ENCODE assay signal across 18 cellular contexts in the genomic region with DNA sequence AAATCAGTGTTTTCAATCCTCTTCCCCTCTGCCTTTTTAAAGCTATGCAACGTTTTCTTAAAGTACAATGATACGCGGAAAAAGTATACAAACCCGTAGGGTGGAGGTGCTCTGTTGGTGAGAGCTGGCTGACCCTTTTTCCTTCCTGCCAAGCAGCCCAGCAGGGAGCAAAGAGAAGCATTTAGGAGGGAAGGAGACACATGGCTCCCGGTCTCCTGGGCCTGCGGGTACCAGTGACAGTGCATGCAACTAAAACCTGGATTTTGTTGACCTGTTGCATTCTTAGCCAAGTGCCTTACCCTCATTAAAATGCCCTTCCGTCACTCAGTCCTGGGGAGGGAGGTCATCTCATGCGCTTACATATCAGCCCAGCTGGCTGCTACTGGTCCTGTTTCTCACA.
DNase-seq lines count a peak whose midpoint lies in the region; ATAC-seq, FAIRE-seq and TF ChIP-seq lines count a peak whose summit lies in the region.
"Had no signal": no experiment of that assay in that cellular context is flagged by ENCODE, and none has a peak within 500 bp of the region (broad histone marks: within the 10 kb centered on the region; RNA-seq: fewer than 3 reads in every experiment).

No MANE protein-coding gene starts in this region.

- TF ChIP-seq POLR2A in endothelial cell of umbilical vein (IDR thresholded peaks at IDR 0.05; ENCODE audit: low read depth, low read length) = no peak
- TF ChIP-seq POLR2A in sigmoid colon (IDR thresholded peaks at IDR 0.05) = no peak

- no peaks in the 10 kb centered on the region for H3K79me2 ChIP-seq in endothelial cell of umbilical vein (ENCODE audit: control insufficient read depth, insufficient read depth, low read length)

- TF ChIP-seq EP300 in sigmoid colon (IDR thresholded peaks at IDR 0.05) = no peak

- intact Hi-C loops in endothelial cell of umbilical vein (cut with micrococcal nuclease) (loop anchor here (10.0 kb wide), 1 partner anchor 308 kb away; a partner anchor contains a TSS), sigmoid colon (cut with DNase I) (loop anchor here (5.0 kb wide), 2 partner anchors 50 to 150 kb away; a partner anchor contains a TSS)

- no peak for ATAC-seq in T-helper 17 cell
- no peak for ATAC-seq in GM21515 (IDR thresholded peaks at IDR 0.05; ENCODE audit: unreplicated experiment)
- ATAC-seq: GM23338 had no signal

- peak overlapping the region; percentile 44 for H3K4me2 ChIP-seq in endothelial cell of umbilical vein (ENCODE audit: insufficient read depth, low read length)
- H3K4me2 ChIP-seq: GM23338 had no signal

- no peaks in the 10 kb centered on the region for H3K27me3 Mint-ChIP-seq in T-helper 17 cell
- H3K27me3 Mint-ChIP-seq: CD4-positive, alpha-beta memory T cell had no signal

- CTCF ChIA-PET in endothelial cell of umbilical vein (lab: Charles Lee) = interaction anchor here (1.8 to 2.4 kb wide), 3 partner anchors 10 to 30 kb away, joined by 9 to 11 read pairs (median 10); no protein-coding TSS in a partner anchor

- no peak overlapping the region for H3K4me3 ChIP-seq in endothelial cell of umbilical vein (replicated peaks in 1 of 3; ENCODE audit: insufficient read depth in 1 of 3, low read depth in 1 of 3, low read length in 3 of 3)
- no peak overlapping the region for H3K4me3 ChIP-seq in sigmoid colon
- H3K4me3 ChIP-seq: GM23338 had no signal

- H3K27me3 ChIP-seq in endothelial cell of umbilical vein (ENCODE audit: control insufficient read depth in 2 of 2, insufficient read depth in 2 of 2, low read length in 2 of 2) (no peaks in the 10 kb centered on the region), sigmoid colon (no peaks in the 10 kb centered on the region)
- H3K27me3 ChIP-seq: BE2C had no signal

- peak overlapping the region; percentile 14 for H3K27ac Mint-ChIP-seq in T-helper 17 cell
- H3K27ac Mint-ChIP-seq: CD4-positive, alpha-beta memory T cell; GM23338 had no signal

- peak; percentile 31 for DNase-seq in DMS 273 (lab: John Stamatoyannopoulos, UW; ENCODE audit: unreplicated experiment)
- DNase-seq in DMS 273 treated with DMSO at 0.1 percent for 48 hours (lab: John Stamatoyannopoulos, UW) = no peak
- DNase-seq in T-helper 17 cell = no peak
- peak; percentile 30 for DNase-seq in endothelial cell of umbilical vein (ENCODE audit: low read depth, low spot score)
- DNase-seq in sigmoid colon = no peak
- no peak for DNase-seq in activated CD4-positive, CD25-positive, alpha-beta regulatory T cell treated with anti-CD3 and anti-CD28 coated beads, Interleukin-2, amount 50 U/mL, for 72 hours
- no peak for DNase-seq in effector CD8-positive, alpha-beta T cell (lab: John Stamatoyannopoulos, UW)
- DNase-seq: BE2C; CD4-positive, alpha-beta memory T cell; DND-41; KBM-7; NCI-H1436 treated with DMSO at 0.1 percent for 48 hours; NCI-H2227 treated with DMSO at 0.1 percent for 48 hours; RPMI8226 had no signal

- H3K4me1 Mint-ChIP-seq in T-helper 17 cell = peaks cover 27% of the 10 kb centered on the region

- H3K9me1 ChIP-seq in endothelial cell of umbilical vein (replicated peaks; ENCODE audit: control insufficient read depth, extremely low read depth, insufficient read depth, low read length) = no peaks in the 10 kb centered on the region

- dilution Hi-C loops in endothelial cell of umbilical vein (cut with MboI; ENCODE audit: extremely low pct_ligation_motif_present, low sequenced_read_pairs) = no loop called here

- no peak for FAIRE-seq in endothelial cell of umbilical vein (lab: Jason Lieb, UNC)
- FAIRE-seq: G401.6 had no signal

- H3K9me3 ChIP-seq in T-helper 17 cell (ENCODE audit: control insufficient read depth, low read length, poor library complexity, severe bottlenecking) (no peaks in the 10 kb centered on the region), endothelial cell of umbilical vein (replicated peaks; ENCODE audit: control insufficient read depth, insufficient read depth, low read length) (no peaks in the 10 kb centered on the region), sigmoid colon (no peaks in the 10 kb centered on the region)
- H3K9me3 ChIP-seq: BE2C had no signal

- peaks cover 9% of the 10 kb centered on the region for H3K36me3 Mint-ChIP-seq in T-helper 17 cell (ENCODE audit: low read depth)

- no peak overlapping the region for H3K27ac ChIP-seq in endothelial cell of umbilical vein (ENCODE audit: insufficient read depth, low read depth, low read length)
- H3K27ac ChIP-seq in sigmoid colon = peak overlapping the region in 3 of 4 donors; percentile 75 to 86 (median 81)
- H3K27ac ChIP-seq: 22Rv1 had no signal

- WGBS in sigmoid colon, 2 donors = 92 to 94% methylated on average over 8 of the region's 8 CpGs

- H3K36me3 ChIP-seq in endothelial cell of umbilical vein (ENCODE audit: control insufficient read depth in 2 of 2, extremely low read depth in 1 of 2, insufficient read depth in 2 of 2, low read length in 2 of 2) (no peaks in the 10 kb centered on the region), sigmoid colon (no peaks in the 10 kb centered on the region)
- H3K36me3 ChIP-seq: BE2C had no signal

- BruUV-seq in endothelial cell of umbilical vein (replicated peaks; lab: Mats Ljungman, UMichigan) = no TSS peak

- H4K20me1 ChIP-seq in endothelial cell of umbilical vein (replicated peaks; ENCODE audit: control insufficient read depth, extremely low read depth, insufficient read depth, low read length) = no peaks in the 10 kb centered on the region

- no peak overlapping the region for H2AFZ ChIP-seq in endothelial cell of umbilical vein (ENCODE audit: low read depth, low read length)
- H2AFZ ChIP-seq: GM23338 had no signal

- POLR2A ChIA-PET in endothelial cell of umbilical vein (lab: Charles Lee) = no interaction called here

- no peak overlapping the region for H3K4me3 Mint-ChIP-seq in T-helper 17 cell
- H3K4me3 Mint-ChIP-seq: CD4-positive, alpha-beta memory T cell; GM23338 had no signal

- H3K4me1 ChIP-seq in endothelial cell of umbilical vein (ENCODE audit: control insufficient read depth, extremely low read depth, insufficient read depth, low read length) (peaks cover 28% of the 10 kb centered on the region), sigmoid colon (peaks cover 0 to 52% (median 44%) of the 10 kb centered on the region in 4 donors)

- H3K9ac ChIP-seq in endothelial cell of umbilical vein (replicated peaks; ENCODE audit: extremely low read depth, insufficient read depth, low read length) = no peak overlapping the region

- TF ChIP-seq CTCF in endothelial cell of umbilical vein (IDR thresholded peaks at IDR 0.05; ENCODE audit: extremely low read depth in 1 of 2, insufficient read depth in 1 of 2, low read depth in 1 of 2, low read length in 2 of 2) = no peak
- TF ChIP-seq CTCF in sigmoid colon (IDR thresholded peaks at IDR 0.05) = no peak

TF ChIP-seq in endothelial cell of umbilical vein, 7 proteins besides CTCF, POLR2A, EP300 and RAD21:
- TF ChIP-seq, protein P1, sequence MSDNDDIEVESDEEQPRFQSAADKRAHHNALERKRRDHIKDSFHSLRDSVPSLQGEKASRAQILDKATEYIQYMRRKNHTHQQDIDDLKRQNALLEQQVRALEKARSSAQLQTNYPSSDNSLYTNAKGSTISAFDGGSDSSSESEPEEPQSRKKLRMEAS (IDR thresholded peaks at IDR 0.05; ENCODE audit: insufficient read depth, insufficient read length) = no peak
- TF ChIP-seq MYC (IDR thresholded peaks at IDR 0.05; ENCODE audit: low read depth, low read length) = no peak
- TF ChIP-seq EZH2 (IDR thresholded peaks at IDR 0.05; ENCODE audit: borderline replicate concordance, low read depth, low read length, severe bottlenecking) = no peak
- no peak for TF ChIP-seq JUN (IDR thresholded peaks at IDR 0.05; ENCODE audit: borderline replicate concordance, insufficient read depth, insufficient read length, low read depth)
- no peak for TF ChIP-seq GATA2 (IDR thresholded peaks at IDR 0.05; ENCODE audit: insufficient read depth, insufficient read length, low read depth, low read length)
- TF ChIP-seq FOS (IDR thresholded peaks at IDR 0.05; ENCODE audit: borderline replicate concordance, insufficient read depth, low read length) = no peak
- TF ChIP-seq POLR2AphosphoS5 (IDR thresholded peaks at IDR 0.05; ENCODE audit: insufficient read depth, low read depth, low read length) = no peak
TF ChIP-seq in endothelial cell of umbilical vein: peak in this region for 0.

Comparison
In these comparisons a context has a peak if more than half of its experiments do, and no peak if none do; other contexts are left out.
1. DNase-seq: peak in DMS 273 (single experiment) and endothelial cell of umbilical vein (single experiment); none in DMS 273 treated with DMSO at 0.1 percent for 48 hours (single experiment), T-helper 17 cell (0 of 3), sigmoid colon (single experiment), activated CD4-positive, CD25-positive, alpha-beta regulatory T cell treated with anti-CD3 and anti-CD28 coated beads, Interleukin-2, amount 50 U/mL, for 72 hours (single experiment) and effector CD8-positive, alpha-beta T cell (single experiment).